In the genomic region with DNA sequence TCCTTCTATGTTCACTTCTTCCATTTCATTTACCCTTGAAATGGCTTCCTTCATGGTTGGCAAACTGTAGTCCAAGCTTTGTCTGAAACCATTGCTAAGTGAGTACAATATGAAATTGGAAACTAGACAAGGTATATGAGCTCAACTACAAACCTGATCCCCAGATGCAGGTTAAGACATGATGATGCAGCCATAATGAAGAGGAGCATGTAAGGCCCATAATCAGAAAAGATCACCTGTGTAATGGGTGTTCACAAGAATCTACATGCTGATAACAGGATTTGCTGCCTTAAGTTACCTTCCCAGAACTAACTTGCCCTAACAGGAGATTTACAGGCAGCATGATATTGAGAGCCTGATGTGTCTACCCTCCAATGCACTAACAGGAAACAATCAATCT, we compare ENCODE assay signal across 35 cellular contexts.
"Had no signal": no experiment of that assay in that cellular context is flagged by ENCODE, and none has a peak within 500 bp of the region (broad histone marks: within the 10 kb centered on the region; RNA-seq: fewer than 3 reads in every experiment).

No MANE protein-coding gene starts in this region.

- H3K4me3 ChIP-seq: MG63 had no signal

- DNase-seq: Karpas-422, Kasumi-1, MG63, MM.1S, MV-4-11, NCI-H1048, NCI-H1092, NCI-H1092 treated with DMSO at 0.1 percent for 48 hours, NCI-H1105, NCI-H1105 treated with DMSO at 0.1 percent for 48 hours, NCI-H1417, NCI-H1417 treated with DMSO at 0.1 percent for 48 hours, NCI-H1436, NCI-H1436 treated with DMSO at 0.1 percent for 48 hours, NCI-H146, NCI-H1694, NCI-H1694 treated with DMSO at 0.1 percent for 48 hours, NCI-H187, NCI-H187 treated with DMSO at 0.1 percent for 48 hours, NCI-H1930, NCI-H2029, NCI-H2029 treated with DMSO at 0.1 percent for 48 hours, NCI-H2081, NCI-H2081 treated with DMSO at 0.1 percent for 48 hours, NCI-H2107, NCI-H2171, NCI-H2171 treated with DMSO at 0.1 percent for 48 hours, NCI-H2227 treated with DMSO at 0.1 percent for 48 hours, NCI-H226, NCI-H345, NCI-H446, NCI-H446 treated with DMSO at 0.1 percent for 48 hours, NCI-H510A, NCI-H510A treated with DMSO at 0.1 percent for 48 hours, NCI-H524 had no signal

- H3K36me3 ChIP-seq: MG63 had no signal

- H3K27me3 ChIP-seq: MG63 had no signal
